In the genomic region with DNA sequence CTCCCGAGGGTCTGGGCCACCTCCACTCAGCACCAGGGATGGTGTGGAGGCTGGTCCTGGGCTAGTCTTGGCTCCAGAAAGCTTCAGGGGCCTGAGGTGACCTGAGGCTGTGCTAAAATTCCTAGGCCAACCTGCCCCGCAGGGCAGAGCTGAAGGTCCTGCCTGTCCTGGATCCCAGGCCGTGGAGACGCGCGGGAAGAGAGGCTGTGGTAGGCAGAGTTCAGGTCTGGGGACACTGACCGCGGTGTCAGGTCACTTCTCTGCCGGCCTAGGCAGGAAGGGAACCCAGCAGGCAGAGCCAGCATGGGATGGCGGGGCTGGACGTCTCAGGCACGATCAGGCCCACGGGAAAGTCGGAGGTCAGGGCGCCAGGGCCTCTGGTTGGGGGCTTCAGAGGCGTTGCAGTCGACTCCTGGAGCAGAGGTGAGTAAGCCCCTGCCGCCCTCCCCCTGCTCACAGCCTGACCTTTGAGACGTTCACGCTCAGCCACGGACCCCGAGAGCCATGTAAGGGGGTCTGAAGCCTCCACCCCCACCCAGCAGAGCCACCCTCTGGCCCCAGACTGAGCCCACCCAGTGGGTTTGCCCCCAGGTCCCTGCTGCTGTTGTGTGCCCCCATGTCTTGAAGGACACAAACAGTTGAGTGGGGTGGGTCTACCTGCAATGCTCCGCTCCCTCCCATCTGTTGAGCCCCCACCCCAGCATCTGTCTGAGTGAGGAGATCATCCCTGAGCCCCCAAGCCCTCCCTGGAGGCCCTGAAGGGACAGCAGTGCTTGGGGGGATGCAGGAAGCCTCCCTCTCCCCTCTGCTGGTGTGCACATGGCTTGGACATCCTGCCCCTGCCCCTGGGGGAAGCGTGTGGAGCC, we compare ENCODE assay signal across 19 cellular contexts.
DNase-seq lines count a peak whose midpoint lies in the region; ATAC-seq and TF ChIP-seq lines count a peak whose summit lies in the region.
"Had no signal": no experiment of that assay in that cellular context is flagged by ENCODE, and none has a peak within 500 bp of the region (broad histone marks: within the 10 kb centered on the region; RNA-seq: fewer than 3 reads in every experiment).

No MANE protein-coding gene starts in this region.

- H3K36me3 Mint-ChIP-seq in activated naive CD4-positive, alpha-beta T cell treated with anti-CD3 and anti-CD28 coated beads for 36 hours (ENCODE audit: low read depth), result no peaks in the 10 kb centered on the region
- H3K36me3 Mint-ChIP-seq: brain; naive thymus-derived CD8-positive, alpha-beta T cell had no signal

- H3K9me3 Mint-ChIP-seq in activated naive CD4-positive, alpha-beta T cell treated with anti-CD3 and anti-CD28 coated beads for 36 hours, result no peaks in the 10 kb centered on the region
- H3K9me3 Mint-ChIP-seq: naive thymus-derived CD8-positive, alpha-beta T cell had no signal

- 86 to 97% methylated on average over 14 to 22 of the region's 24 CpGs for WGBS in upper lobe of left lung, 2 donors

- H3K9ac ChIP-seq in colonic mucosa (ENCODE audit: low read depth in 2 of 2, low read length in 2 of 2), result peak overlapping the region in 1 of 2 donors; percentile 79

- H3K27ac ChIP-seq in colonic mucosa (peak overlapping the region; percentile 78), upper lobe of left lung (no peak overlapping the region)
- H3K27ac ChIP-seq: PC-9, thyroid gland had no signal

- H3K27ac Mint-ChIP-seq in activated naive CD4-positive, alpha-beta T cell treated with anti-CD3 and anti-CD28 coated beads for 36 hours, result no peak overlapping the region

- no peak for ATAC-seq in mucosa of descending colon
- ATAC-seq in upper lobe of left lung (ENCODE audit: low FRiP score in 2 of 2), result no peak
- ATAC-seq in HG02973 (IDR thresholded peaks at IDR 0.05; ENCODE audit: unreplicated experiment), result no peak
- ATAC-seq: naive thymus-derived CD8-positive, alpha-beta T cell had no signal

- H3K4me1 Mint-ChIP-seq in activated naive CD4-positive, alpha-beta T cell treated with anti-CD3 and anti-CD28 coated beads for 36 hours (ENCODE audit: low read depth), result no peaks in the 10 kb centered on the region

- H3K36me3 ChIP-seq in colonic mucosa (no peaks in the 10 kb centered on the region), mucosa of descending colon (ENCODE audit: low read depth) (no peaks in the 10 kb centered on the region), upper lobe of left lung (no peaks in the 10 kb centered on the region)
- H3K36me3 ChIP-seq: HAP-1, sigmoid colon, thyroid gland had no signal

- H3K27me3 ChIP-seq in colonic mucosa, result no peaks in the 10 kb centered on the region
- H3K27me3 ChIP-seq in upper lobe of left lung, result no peaks in the 10 kb centered on the region
- H3K27me3 ChIP-seq: sigmoid colon had no signal

- TF ChIP-seq CTCF in colonic mucosa (IDR thresholded peaks at IDR 0.05) (no peak), mucosa of descending colon (IDR thresholded peaks at IDR 0.05) (no peak), upper lobe of left lung (IDR thresholded peaks at IDR 0.05) (no peak)

- H3K4me3 ChIP-seq in colonic mucosa (no peak overlapping the region), mucosa of descending colon (no peak overlapping the region), upper lobe of left lung (no peak overlapping the region)
- H3K4me3 ChIP-seq: HAP-1, PC-9, sigmoid colon, thyroid gland had no signal

- peak; percentile 2 for DNase-seq in activated naive CD4-positive, alpha-beta T cell treated with anti-CD3 and anti-CD28 coated beads for 36 hours
- DNase-seq in activated naive CD4-positive, alpha-beta T cell treated with Interleukin-2 at 50 U/mL for 16 hours, result no peak
- no peak for DNase-seq in colonic mucosa
- DNase-seq in mucosa of descending colon, result peak in 2 of 3 donors; percentile 31 to 41
- DNase-seq in upper lobe of left lung, result peak; percentile 18 to 59
- no peak for DNase-seq in HuH-7.5 (ENCODE audit: low spot score)
- DNase-seq in activated CD4-positive, alpha-beta T cell treated with anti-CD3 and anti-CD28 coated beads for 1 hour, result no peak
- DNase-seq: activated gamma-delta T cell treated with Interleukin-2 at 50 U/mL for 16 hours; COR-L47; GF-D8; NCI-H2029; PC-9; stimulated activated CD4-positive, alpha-beta T cell treated with anti-CD3 and anti-CD28 coated beads, Interleukin-4, amount 100 ng/mL, for 1 hour had no signal

- no peak for TF ChIP-seq EP300 in upper lobe of left lung (IDR thresholded peaks at IDR 0.05)

- no peak overlapping the region for H3K4me3 Mint-ChIP-seq in activated naive CD4-positive, alpha-beta T cell treated with anti-CD3 and anti-CD28 coated beads for 36 hours
- H3K4me3 Mint-ChIP-seq: brain; naive thymus-derived CD8-positive, alpha-beta T cell had no signal

- H3K4me1 ChIP-seq in colonic mucosa (peaks cover 19% of the 10 kb centered on the region), mucosa of descending colon (ENCODE audit: low read depth) (peaks cover 34% of the 10 kb centered on the region), upper lobe of left lung (no peaks in the 10 kb centered on the region)
- H3K4me1 ChIP-seq: HAP-1, thyroid gland had no signal

- H3K9me3 ChIP-seq in colonic mucosa (no peaks in the 10 kb centered on the region), mucosa of descending colon (no peaks in the 10 kb centered on the region), upper lobe of left lung (no peaks in the 10 kb centered on the region)
- H3K9me3 ChIP-seq: HAP-1, sigmoid colon, thyroid gland had no signal

- no peaks in the 10 kb centered on the region for H3K27me3 Mint-ChIP-seq in activated naive CD4-positive, alpha-beta T cell treated with anti-CD3 and anti-CD28 coated beads for 36 hours (ENCODE audit: low read depth)

- CTCF ChIA-PET in activated naive CD4-positive, alpha-beta T cell treated with anti-CD3 and anti-CD28 coated beads for 36 hours (lab: Charles Lee), result no interaction called here

- intact Hi-C loops in activated naive CD4-positive, alpha-beta T cell treated with anti-CD3 and anti-CD28 coated beads for 36 hours (cut with micrococcal nuclease), result no loop called here
- intact Hi-C loops in colonic mucosa (cut with DNase I), result no loop called here
- intact Hi-C loops in mucosa of descending colon (cut with DNase I, micrococcal nuclease), result no loop called here

- TF ChIP-seq POLR2A in upper lobe of left lung (IDR thresholded peaks at IDR 0.05), result no peak

Comparison
In these comparisons a context has a peak if more than half of its experiments do, and no peak if none do; other contexts are left out.
1. DNase-seq: peak in activated naive CD4-positive, alpha-beta T cell treated with anti-CD3 and anti-CD28 coated beads for 36 hours (single experiment), mucosa of descending colon (2 of 3) and upper lobe of left lung (2 of 2); none in activated naive CD4-positive, alpha-beta T cell treated with Interleukin-2 at 50 U/mL for 16 hours (single experiment), colonic mucosa (single experiment), HuH-7.5 (single experiment) and activated CD4-positive, alpha-beta T cell treated with anti-CD3 and anti-CD28 coated beads for 1 hour (single experiment).